ENCODE assay signal across 8 cellular contexts in the genomic region with DNA sequence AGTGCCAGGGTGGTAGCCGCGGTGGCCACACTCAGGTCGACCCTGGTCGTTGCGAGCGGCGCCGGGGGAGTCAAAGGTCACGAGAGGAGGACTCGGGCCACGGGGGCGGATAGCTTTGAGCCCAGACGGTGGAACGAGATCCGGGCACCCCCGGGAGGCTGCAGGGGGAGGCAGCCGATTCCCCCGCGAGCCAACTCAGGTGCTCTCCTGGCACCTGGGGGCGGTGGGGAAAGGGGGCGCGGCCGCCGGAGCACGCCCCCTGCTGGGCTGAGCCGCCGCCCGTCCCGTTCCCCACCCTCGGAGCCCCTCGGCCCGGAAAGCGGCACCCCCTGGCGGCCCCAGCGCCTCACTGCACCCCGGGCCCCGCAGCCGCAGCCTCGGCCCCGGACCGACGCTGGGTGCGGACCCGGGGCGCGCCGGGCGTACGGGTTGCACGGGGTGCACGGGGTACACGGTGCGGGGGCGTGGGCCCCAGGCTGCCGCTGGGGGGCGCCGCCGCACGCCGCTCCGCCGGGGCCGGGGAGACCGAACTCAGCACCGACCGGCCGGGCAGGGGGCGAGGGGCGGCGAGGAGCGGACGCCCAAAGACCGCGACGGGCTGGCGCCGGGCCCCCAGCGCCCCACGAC. TPM values are rescaled to one million over a fixed set of nuclear protein-coding genes. Genes with fewer than 3 reads are reported as not detected.
A peak's percentile ranks its signal among the peaks of the same experiment; 100 is the strongest.
DNase-seq lines count a peak whose midpoint lies in the region; ATAC-seq and TF ChIP-seq lines count a peak whose summit lies in the region.

No MANE protein-coding gene starts in this region.

- H3K4me2 ChIP-seq in PC-3 (ENCODE audit: low read length) (peak overlapping the region; percentile 84), neural progenitor cell (peak overlapping the region; percentile 94)

- BruUV-seq in PC-3 (replicated peaks; lab: Mats Ljungman, UMichigan) = no TSS peak

- no peak for TF ChIP-seq EP300 in stomach (IDR thresholded peaks at IDR 0.05)

- H3K9ac ChIP-seq in PC-3 (ENCODE audit: low read length) (no peak overlapping the region), neural progenitor cell (no peak overlapping the region)

- no peaks in the 10 kb centered on the region for H3K27me3 ChIP-seq in PC-3 (ENCODE audit: low read length)
- H3K27me3 ChIP-seq in neural progenitor cell = peaks cover 9% of the 10 kb centered on the region
- no peaks in the 10 kb centered on the region for H3K27me3 ChIP-seq in stomach

- POLR2A ChIA-PET in PC-3 (lab: Charles Lee; ENCODE audit: unreplicated experiment) = no interaction called here

- peaks cover 50% of the 10 kb centered on the region for H3K4me1 Mint-ChIP-seq in neural progenitor cell

- H3K27ac ChIP-seq in PC-3 (ENCODE audit: low read length) (no peak overlapping the region), neural progenitor cell (no peak overlapping the region), stomach (peak overlapping the region in 4 of 5 donors; percentile 26 to 78 (median 49))

- H3K9me3 ChIP-seq in PC-3 (ENCODE audit: low read length) (no peaks in the 10 kb centered on the region), neural progenitor cell (ENCODE audit: low read depth) (no peaks in the 10 kb centered on the region), stomach (no peaks in the 10 kb centered on the region)

- 0 out of 2 replicates have a peak, but pooled peaks cover 6% of the 10 kb centered on the region for H3K4me1 ChIP-seq in PC-3 (ENCODE audit: insufficient read depth, low read length)
- H3K4me1 ChIP-seq in neural progenitor cell = peaks cover 19% of the 10 kb centered on the region
- peaks cover 14 to 32% (median 26%) of the 10 kb centered on the region in 4 donors for H3K4me1 ChIP-seq in stomach

- CTCF ChIA-PET in PC-3 (lab: Charles Lee) = interaction anchor here (1.1 kb wide), 1 partner anchor 72 kb away, joined by 3 read pairs; no protein-coding TSS in a partner anchor

- H3K4me3 ChIP-seq in PC-3 (ENCODE audit: low read length) = peak overlapping the region; percentile 68
- peak overlapping the region; percentile 69 for H3K4me3 ChIP-seq in fibroblast of villous mesenchyme (ENCODE audit: low read depth, low read length)
- peak overlapping the region; percentile 94 for H3K4me3 ChIP-seq in neural progenitor cell
- H3K4me3 ChIP-seq in stomach = peak overlapping the region; percentile 62 to 77 (median 70)

- intact Hi-C loops in PC-3 (cut with micrococcal nuclease) (no loop called here), stomach (cut with DNase I; ENCODE audit: low total_unique reads) (no loop called here)

- H3K36me3 ChIP-seq in PC-3 (ENCODE audit: low read depth, low read length) (no peaks in the 10 kb centered on the region), neural progenitor cell (no peaks in the 10 kb centered on the region), stomach (no peaks in the 10 kb centered on the region)

- H3K9me2 ChIP-seq in PC-3 (replicated peaks; ENCODE audit: low read length) = no peaks in the 10 kb centered on the region

- H3K9me3 Mint-ChIP-seq in neural progenitor cell = no peaks in the 10 kb centered on the region

- H3K27ac Mint-ChIP-seq in neural progenitor cell = no peak overlapping the region

- no peaks in the 10 kb centered on the region for H4K20me1 ChIP-seq in PC-3 (ENCODE audit: low read length)
- peaks cover 4% of the 10 kb centered on the region for H4K20me1 ChIP-seq in neural progenitor cell (ENCODE audit: low read depth)

- in situ Hi-C loops in GM13977 (cut with MboI; ENCODE audit: low pct_unique_long_range_greater_than_20kb, low sequenced_read_pairs, unreplicated experiment) = no loop called here

- H3F3A ChIP-seq in PC-3 (ENCODE audit: low read length, unreplicated experiment) = no peaks in the 10 kb centered on the region
- peaks cover 27% of the 10 kb centered on the region for H3F3A ChIP-seq in neural progenitor cell (ENCODE audit: low read depth)

- peak overlapping the region; percentile 76 for H2AFZ ChIP-seq in PC-3 (ENCODE audit: low read length)
- peak overlapping the region; percentile 81 for H2AFZ ChIP-seq in neural progenitor cell (replicated peaks)

- H3K36me3 Mint-ChIP-seq in neural progenitor cell = peaks cover 3% of the 10 kb centered on the region

- peak; percentile 44 for ATAC-seq in HG03196 (IDR thresholded peaks at IDR 0.05; ENCODE audit: unreplicated experiment)
- peak; percentile 58 for ATAC-seq in PC-3

- 0 to 1% (median 1%) methylated on average over 16 to 78 of the region's 79 CpGs for WGBS in stomach, 5 donors

- peaks cover 8% of the 10 kb centered on the region for H3K79me2 ChIP-seq in PC-3 (ENCODE audit: low read length)
- peaks cover 6% of the 10 kb centered on the region for H3K79me2 ChIP-seq in neural progenitor cell (ENCODE audit: low read depth)

- peaks cover 3% of the 10 kb centered on the region for H3K27me3 Mint-ChIP-seq in neural progenitor cell (ENCODE audit: insufficient read depth, low read depth)

- DNase-seq in 8988T (peak; percentile 76), GM13977 (ENCODE audit: low spot score) (peak; percentile 92), PC-3 (peak; percentile 48), fibroblast of villous mesenchyme (ENCODE audit: low read depth) (peak; percentile 56), neural progenitor cell (ENCODE audit: low spot score) (peak; percentile 87), stomach (peak; percentile 77)
- DNase-seq in activated effector memory CD4-positive, alpha-beta T cell treated with Interleukin-2 at 50 U/mL for 16 hours = peak; percentile 73

- H3K4me3 Mint-ChIP-seq in neural progenitor cell = peak overlapping the region; percentile 96

- TF ChIP-seq CTCF in GM13977 (IDR thresholded peaks at IDR 0.05; ENCODE audit: extremely low read depth, insufficient read depth, missing control alignments) (peak; percentile 93), PC-3 (conservative IDR thresholded peaks at IDR 0.05; ENCODE audit: low read depth, low read length) (peak; percentile 79), fibroblast of villous mesenchyme (IDR thresholded peaks at IDR 0.05; ENCODE audit: insufficient read depth, low read depth, low read length) (peak; percentile 77), neural progenitor cell (IDR thresholded peaks at IDR 0.05) (peak; percentile 78), stomach (IDR thresholded peaks at IDR 0.05) (peak in 5 of 7 experiments; percentile 47 to 99 (median 94))

- TF ChIP-seq POLR2A in stomach (IDR thresholded peaks at IDR 0.05) = no peak

RNA-seq across cellular contexts. Expression of a gene that starts 0.5 kb away (rescaled TPM):
- total RNA-seq in PC-3 (2014; rRNA removed) = 1.2 and 1.9 TPM in 2 replicates
- total RNA-seq in fibroblast of villous mesenchyme = 0.43 and 0.64 TPM in 2 replicates
- total RNA-seq in neural progenitor cell (ENCODE audit: low replicate concordance) = 1.2 and 6.7 TPM in 2 replicates
- under 1 TPM in 1 of 5 donors, not detected in 4; 0.73 TPM for total RNA-seq in stomach
- under 1 TPM in 2 of 3 donors, not detected in 1; 0.48 to 0.75 TPM for polyA plus RNA-seq in stomach

RNA-seq across cellular contexts. Expression of a gene that starts 4.2 kb away (rescaled TPM):
- total RNA-seq in PC-3 (2014; rRNA removed) (57.1 and 66.1 TPM in 2 replicates), fibroblast of villous mesenchyme (26.4 and 30.2 TPM in 2 replicates), neural progenitor cell (ENCODE audit: low replicate concordance) (11.0 and 17.6 TPM in 2 replicates), stomach (100 to 1,000 TPM in 1 of 5 donors, 10 to 100 TPM in 3, 1 to 10 TPM in 1; 9.4 to 120 (median 28.0) TPM)
- 10 to 100 TPM; 25.1 to 44.8 (median 35.0) TPM for polyA plus RNA-seq in stomach

RNA-seq across cellular contexts. Expression of a gene that starts 19.2 kb away (rescaled TPM):
- 0.11 and 2.5 TPM in 2 replicates for total RNA-seq in PC-3 (2014; rRNA removed)
- total RNA-seq in fibroblast of villous mesenchyme = not detected in 2 replicates
- total RNA-seq in neural progenitor cell (ENCODE audit: low replicate concordance) = 0.71 TPM in 1 of 2 replicates, not detected in the other
- total RNA-seq in stomach = 1 to 10 TPM in 1 of 5 donors, not detected in 4; 2.3 TPM
- 1 to 10 TPM in 1 of 3 donors, under 1 TPM in 1, not detected in 1; 0.65 to 1.1 TPM for polyA plus RNA-seq in stomach

RNA-seq across cellular contexts. Expression of a gene that starts 46.9 kb away (rescaled TPM):
- 36.1 and 51.1 TPM in 2 replicates for total RNA-seq in PC-3 (2014; rRNA removed)
- total RNA-seq in fibroblast of villous mesenchyme = 14.8 and 15.1 TPM in 2 replicates
- total RNA-seq in neural progenitor cell (ENCODE audit: low replicate concordance) = 7.3 and 33.0 TPM in 2 replicates
- total RNA-seq in stomach = 100 to 1,000 TPM in 1 of 5 donors, 10 to 100 TPM in 1, 1 to 10 TPM in 2, not detected in 1; 6.2 to 226 (median 38.9) TPM
- polyA plus RNA-seq in stomach = 10 to 100 TPM; 29.5 to 78.0 (median 39.5) TPM

RNA-seq across cellular contexts. Expression of a gene that starts 53.6 kb away (rescaled TPM):
- total RNA-seq in PC-3 (2014; rRNA removed) (35.1 and 36.0 TPM in 2 replicates), fibroblast of villous mesenchyme (23.2 and 29.4 TPM in 2 replicates), neural progenitor cell (ENCODE audit: low replicate concordance) (16.4 and 42.6 TPM in 2 replicates), stomach (100 to 1,000 TPM in 1 of 5 donors, 10 to 100 TPM in 4; 14.1 to 117 (median 28.1) TPM)
- 10 to 100 TPM; 17.4 to 21.4 (median 20.0) TPM for polyA plus RNA-seq in stomach

Comparison
In these comparisons a context has a peak if more than half of its experiments do, and no peak if none do; other contexts are left out.
1. H3K27ac ChIP-seq: peak in stomach (4 of 5); none in PC-3 (single experiment) and neural progenitor cell (single experiment).
2. Peak in every context shown above with its lines, with median percentiles within 50 percentile points of each other: DNase-seq, CTCF ChIP-seq and H3K4me3 ChIP-seq.